Comparison of ENCODE assay signal across 24 cellular contexts in the genomic region with DNA sequence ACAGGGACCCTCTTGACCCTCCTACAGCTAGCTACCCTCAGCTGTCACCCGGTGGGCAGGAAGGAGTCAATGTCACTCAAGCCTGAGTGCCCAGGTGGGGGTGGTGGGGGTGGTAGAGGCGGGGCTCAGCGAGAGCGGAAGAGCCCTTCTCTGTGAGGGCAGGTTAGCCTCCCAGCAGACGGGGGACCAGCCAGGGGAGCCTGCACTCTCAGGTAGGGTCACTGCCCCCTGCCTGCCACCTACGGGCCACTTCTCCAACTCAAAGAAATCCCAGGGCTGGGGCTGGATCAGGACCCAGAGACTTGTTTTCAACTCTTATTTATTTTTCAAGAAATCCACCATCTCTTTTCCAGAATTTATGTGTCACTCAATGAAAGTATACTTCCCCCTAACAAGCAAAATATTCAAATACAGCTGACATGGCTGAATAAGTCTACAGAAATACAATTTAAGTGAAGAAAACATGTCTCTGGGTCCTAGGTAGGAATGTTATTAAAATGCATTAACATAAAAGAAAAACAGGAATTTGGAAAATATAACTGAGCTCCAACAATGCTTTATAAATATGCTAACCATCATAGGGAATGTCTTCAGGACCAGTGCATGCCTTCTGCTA.
DNase-seq lines count a peak whose midpoint lies in the region; ATAC-seq, FAIRE-seq and TF ChIP-seq lines count a peak whose summit lies in the region.
"Had no signal": no experiment of that assay in that cellular context is flagged by ENCODE, and none has a peak within 500 bp of the region (broad histone marks: within the 10 kb centered on the region; RNA-seq: fewer than 3 reads in every experiment).

No MANE protein-coding gene starts in this region.

- no peak overlapping the region for H2AFZ ChIP-seq in H9 (ENCODE audit: low read length)

- H3K23ac ChIP-seq in H9 (ENCODE audit: insufficient read length, low read depth, low read length): no peak overlapping the region

- FAIRE-seq in RCC 7860 (lab: Jason Lieb, UNC): no peak
- FAIRE-seq: frontal cortex had no signal

- H3K4me3 ChIP-seq in gastrocnemius medialis (peak overlapping the region in 1 of 4 donors; percentile 19), Caco-2 (ENCODE audit: low read depth, low read length) (no peak overlapping the region)
- H3K4me3 ChIP-seq: spleen, transverse colon had no signal

- H3K27ac ChIP-seq in H9 (ENCODE audit: insufficient read length, low read depth, low read length) (no peak overlapping the region), gastrocnemius medialis (peak overlapping the region; percentile 77 to 93 (median 82))
- H3K27ac ChIP-seq: transverse colon had no signal

- peaks cover 5% of the 10 kb centered on the region in 2 experiments; a peak in 2 of 5 replicates for H3K9me3 Mint-ChIP-seq in H9
- peaks cover 6% of the 10 kb centered on the region in 5 experiments for H3K9me3 Mint-ChIP-seq in brain
- no peaks in the 10 kb centered on the region for H3K9me3 Mint-ChIP-seq in Caco-2 (ENCODE audit: unreplicated experiment)
- H3K9me3 Mint-ChIP-seq: activated B cell treated with CpG ODN at 0.5 μM for 24 hours; activated naive CD4-positive, alpha-beta T cell treated with anti-CD3 and anti-CD28 coated beads, Interleukin-2, amount 10 ng/mL, durations not matched to agents 7 days and 5 days; activated T-cell treated with anti-CD3 and anti-CD28 coated beads, Interleukin-2, amount 50 U/mL, for 4 hours; stimulated activated naive CD8-positive, alpha-beta T cell treated with anti-CD3 and anti-CD28 coated beads, Interleukin-15, amount 100 ng/mL, for 72 hours had no signal

- DNase-seq in H9 (peak; percentile 70), left kidney (ENCODE audit: low read depth, low spot score) (peak; percentile 53), gastrocnemius medialis (no peak), RCC 7860 (ENCODE audit: low spot score) (no peak), Caco-2 (no peak), G401 (ENCODE audit: low spot score) (no peak)
- DNase-seq: activated B cell treated with CpG ODN at 0.5 μM for 24 hours; activated naive CD4-positive, alpha-beta T cell treated with anti-CD3 and anti-CD28 coated beads, Interleukin-2, amount 10 ng/mL, durations not matched to agents 7 days and 5 days; activated T-cell treated with anti-CD3 and anti-CD28 coated beads, Interleukin-2, amount 50 U/mL, for 4 hours; anterior cingulate cortex; COR-L47; effector CD8-positive, alpha-beta T cell; NCI-H187; NCI-H226; spleen; stimulated activated CD4-positive, alpha-beta T cell treated with anti-CD3 and anti-CD28 coated beads, Interleukin-4, amount 100 ng/mL, for 24 hours; stimulated activated naive CD8-positive, alpha-beta T cell treated with anti-CD3 and anti-CD28 coated beads, Interleukin-15, amount 100 ng/mL, for 72 hours; transverse colon had no signal

- H3K4me3 Mint-ChIP-seq in H9: no peak overlapping the region
- H3K4me3 Mint-ChIP-seq in brain: no peak overlapping the region
- no peak overlapping the region for H3K4me3 Mint-ChIP-seq in Caco-2 (ENCODE audit: unreplicated experiment)
- H3K4me3 Mint-ChIP-seq: activated B cell treated with CpG ODN at 0.5 μM for 24 hours; activated naive CD4-positive, alpha-beta T cell treated with anti-CD3 and anti-CD28 coated beads, Interleukin-2, amount 10 ng/mL, durations not matched to agents 7 days and 5 days; activated T-cell treated with anti-CD3 and anti-CD28 coated beads, Interleukin-2, amount 50 U/mL, for 4 hours; stimulated activated naive CD8-positive, alpha-beta T cell treated with anti-CD3 and anti-CD28 coated beads, Interleukin-15, amount 100 ng/mL, for 72 hours; T-helper 2 cell treated with Interferon-gamma antibody and Interleukin-4, amounts not matched to agents 5 μg/mL and 100 μg/mL, for 36 hours had no signal

- no peak overlapping the region for H4K91ac ChIP-seq in H9 (ENCODE audit: insufficient read length, low read depth, low read length)

- no peak overlapping the region for H2BK20ac ChIP-seq in H9 (ENCODE audit: low read depth, low read length, poor library complexity, severe bottlenecking)

- no peaks in the 10 kb centered on the region for H3K27me3 Mint-ChIP-seq in H9 (ENCODE audit: low read depth)
- no peaks in the 10 kb centered on the region for H3K27me3 Mint-ChIP-seq in brain
- H3K27me3 Mint-ChIP-seq in Caco-2 (ENCODE audit: insufficient read depth, unreplicated experiment): no peaks in the 10 kb centered on the region

- in situ Hi-C loops in gastrocnemius medialis (cut with MboI; ENCODE audit: low sequenced_read_pairs in 4 of 4) (no loop called here), G401 (cut with HindIII; ENCODE audit: low sequenced_read_pairs) (no loop called here)

- H3K4me2 ChIP-seq in H9 (ENCODE audit: insufficient read depth, insufficient read length, low read length): no peak overlapping the region
- H3K4me2 ChIP-seq: SK-N-SH had no signal

- no peak for TF ChIP-seq POLR2A in gastrocnemius medialis (IDR thresholded peaks at IDR 0.05)

- H4K8ac ChIP-seq in H9 (replicated peaks; ENCODE audit: insufficient read length, low read depth, low read length): no peak overlapping the region

- no peak overlapping the region for H4K5ac ChIP-seq in H9 (ENCODE audit: insufficient read length, low read depth, low read length)

- H3K4ac ChIP-seq in H9 (ENCODE audit: low read depth, low read length): no peak overlapping the region

- no peaks in the 10 kb centered on the region for H4K20me1 ChIP-seq in H9 (ENCODE audit: control insufficient read depth, insufficient read depth, insufficient read length)

- H3K4me1 ChIP-seq in H9 (ENCODE audit: insufficient read depth, low read length) (peaks cover 2% of the 10 kb centered on the region; the same call in 1 of the 2 replicates), gastrocnemius medialis (peaks cover 55 to 65% of the 10 kb centered on the region in 2 donors), Caco-2 (peaks cover 9% of the 10 kb centered on the region)

- H3K27ac Mint-ChIP-seq in H9 (peak overlapping the region; percentile 14 to 93 (median 89); a peak in 4 of 7 replicates), brain (peak overlapping the region in 4 of 5 experiments; percentile 5 to 83 (median 80)), Caco-2 (ENCODE audit: unreplicated experiment) (no peak overlapping the region)
- H3K27ac Mint-ChIP-seq: activated B cell treated with CpG ODN at 0.5 μM for 24 hours; activated naive CD4-positive, alpha-beta T cell treated with anti-CD3 and anti-CD28 coated beads, Interleukin-2, amount 10 ng/mL, durations not matched to agents 7 days and 5 days; T-helper 2 cell treated with Interferon-gamma antibody and Interleukin-4, amounts not matched to agents 5 μg/mL and 100 μg/mL, for 36 hours had no signal

- H3K36me3 ChIP-seq in gastrocnemius medialis: peaks cover 0 to 9% of the 10 kb centered on the region in 2 donors
- peaks cover 3% of the 10 kb centered on the region; the same call in 1 of the 2 replicates for H3K36me3 ChIP-seq in Caco-2 (ENCODE audit: control insufficient read depth, insufficient read depth, low read length)
- H3K36me3 ChIP-seq: transverse colon had no signal

- peaks cover 2% of the 10 kb centered on the region; the same call in 1 of the 2 replicates for H3K79me2 ChIP-seq in H9 (ENCODE audit: insufficient read depth, low read length)

- intact Hi-C loops in gastrocnemius medialis (cut with DNase I; ENCODE audit: low total_unique reads): loop anchor here (2.0 kb wide), 1 partner anchor 160 kb away; no protein-coding TSS in a partner anchor
- intact Hi-C loops in Caco-2 (cut with micrococcal nuclease; ENCODE audit: unreplicated experiment): no loop called here

- peaks cover 14 to 19% (median 15%) of the 10 kb centered on the region in 3 experiments for H3K36me3 Mint-ChIP-seq in H9 (ENCODE audit: insufficient read depth in 1 of 3, low read depth in 3 of 3)
- H3K36me3 Mint-ChIP-seq in brain: peaks cover 20% of the 10 kb centered on the region
- H3K36me3 Mint-ChIP-seq in Caco-2 (ENCODE audit: insufficient read depth, unreplicated experiment): no peaks in the 10 kb centered on the region
- H3K36me3 Mint-ChIP-seq: activated naive CD4-positive, alpha-beta T cell treated with anti-CD3 and anti-CD28 coated beads, Interleukin-2, amount 10 ng/mL, durations not matched to agents 7 days and 5 days had no signal

- CTCF ChIA-PET in Caco-2 (lab: Charles Lee): interaction anchor here (0.8 kb wide), 1 partner anchor 39 kb away, joined by 3 read pairs; no protein-coding TSS in a partner anchor

- no peak overlapping the region for H2AK5ac ChIP-seq in H9 (ENCODE audit: insufficient read length, low read length)

- H3K9ac ChIP-seq in H9 (ENCODE audit: extremely low read depth, insufficient read length, low read length): no peak overlapping the region
- H3K9ac ChIP-seq: SK-N-SH had no signal

- H3K4me1 Mint-ChIP-seq in H9 (peaks cover 43 to 47% of the 10 kb centered on the region in 2 experiments), brain (peaks cover 48% of the 10 kb centered on the region), Caco-2 (ENCODE audit: low read depth, unreplicated experiment) (peaks cover 13% of the 10 kb centered on the region)
- H3K4me1 Mint-ChIP-seq: activated naive CD4-positive, alpha-beta T cell treated with anti-CD3 and anti-CD28 coated beads, Interleukin-2, amount 10 ng/mL, durations not matched to agents 7 days and 5 days had no signal

- H3K18ac ChIP-seq in H9 (ENCODE audit: insufficient read length, low read depth, low read length): no peak overlapping the region

- no peak overlapping the region for H2BK12ac ChIP-seq in H9 (ENCODE audit: insufficient read length, low read depth, low read length)

- BruUV-seq in Caco-2 (replicated peaks; lab: Mats Ljungman, UMichigan): no TSS peak

- no peak overlapping the region for H3K56ac ChIP-seq in H9 (ENCODE audit: insufficient read length, low read depth, low read length)

- H3T11ph ChIP-seq in H9 (ENCODE audit: low read length): no peak overlapping the region

- POLR2A ChIA-PET in Caco-2 (lab: Charles Lee): no interaction called here

- H3K9me3 ChIP-seq in H9 (ENCODE audit: control insufficient read depth, low read depth, low read length) (no peaks in the 10 kb centered on the region), gastrocnemius medialis (no peaks in the 10 kb centered on the region), Caco-2 (no peaks in the 10 kb centered on the region)
- H3K9me3 ChIP-seq: SK-N-SH, spleen, transverse colon had no signal

- TF ChIP-seq CTCF in H9 (conservative IDR thresholded peaks at IDR 0.05): peak; percentile 56
- no peak for TF ChIP-seq CTCF in brain (conservative IDR thresholded peaks at IDR 0.05)
- peak in 1 of 5 experiments; percentile 31 for TF ChIP-seq CTCF in gastrocnemius medialis (IDR thresholded peaks at IDR 0.05 in 4 of 5, conservative IDR thresholded peaks at IDR 0.05 in 1 of 5)
- peak in 1 of 2 experiments; percentile 47 for TF ChIP-seq CTCF in Caco-2 (IDR thresholded peaks at IDR 0.05; ENCODE audit: insufficient read depth in 1 of 2, low read depth in 1 of 2, low read length in 1 of 2, severe bottlenecking in 1 of 2, unreplicated experiment in 1 of 2)

- H3K27me3 ChIP-seq in H9 (ENCODE audit: insufficient read depth, low read length): no peaks in the 10 kb centered on the region
- no peaks in the 10 kb centered on the region for H3K27me3 ChIP-seq in gastrocnemius medialis
- H3K27me3 ChIP-seq in Caco-2 (replicated peaks; ENCODE audit: control insufficient read depth, insufficient read depth, low read length): no peaks in the 10 kb centered on the region
- H3K27me3 ChIP-seq: spleen, transverse colon had no signal

- no peak overlapping the region for H2BK120ac ChIP-seq in H9 (ENCODE audit: low read depth, low read length, poor library complexity, severe bottlenecking)

- ATAC-seq in gastrocnemius medialis: no peak
- no peak for ATAC-seq in GM19035 (IDR thresholded peaks at IDR 0.05; ENCODE audit: unreplicated experiment)
- ATAC-seq: activated T-cell treated with anti-CD3 and anti-CD28 coated beads, Interleukin-2, amount 50 U/mL, for 4 hours; esophagus mucosa; stimulated activated naive CD8-positive, alpha-beta T cell treated with anti-CD3 and anti-CD28 coated beads, Interleukin-15, amount 100 ng/mL, for 72 hours had no signal

- H2BK5ac ChIP-seq in H9 (ENCODE audit: insufficient read length, low read length): no peak overlapping the region

- WGBS in H9 (ENCODE audit: extremely low coverage, insufficient read length, low lambda C conversion rate): no CpG with 5 or more reads among the region's 6 CpGs

- no peak overlapping the region for H3K14ac ChIP-seq in H9 (ENCODE audit: insufficient read depth, low read length)

- no peak overlapping the region for H2BK15ac ChIP-seq in H9 (ENCODE audit: low read depth, low read length)

- H3K23me2 ChIP-seq in H9 (ENCODE audit: insufficient read length, low read depth, low read length, poor library complexity, severe bottlenecking): no peaks in the 10 kb centered on the region

- no peaks in the 10 kb centered on the region for H3K79me1 ChIP-seq in H9 (ENCODE audit: insufficient read depth, low read depth, low read length, poor library complexity, severe bottlenecking)

Comparison
In these comparisons a context has a peak if more than half of its experiments do, and no peak if none do; other contexts are left out.
1. DNase-seq: peak in H9 (single experiment) and left kidney (single experiment); none in gastrocnemius medialis (0 of 2), RCC 7860 (single experiment), Caco-2 (0 of 2) and G401 (single experiment).